In the genomic region with DNA sequence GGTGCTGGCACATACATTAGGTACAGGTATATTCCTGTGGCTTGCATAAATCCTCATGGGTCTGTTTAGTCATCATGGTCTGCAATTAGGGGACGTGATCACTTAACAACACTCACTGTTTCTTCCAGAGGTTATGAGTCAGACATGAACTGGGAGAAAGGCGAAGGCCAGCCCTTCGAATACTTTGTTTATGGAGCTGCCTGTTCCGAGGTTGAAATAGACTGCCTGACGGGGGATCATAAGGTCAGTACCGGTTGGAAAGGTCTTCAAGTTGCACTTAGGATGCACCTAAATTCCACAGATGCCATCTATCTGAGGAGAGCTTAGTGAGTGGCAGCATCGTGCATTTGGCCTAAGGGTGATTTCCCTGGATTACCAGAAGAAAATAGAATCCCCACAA, we compare ENCODE assay signal across 1 cellular context.
TF ChIP-seq lines count a peak whose summit lies in the region.

No MANE protein-coding gene starts in this region.

TF ChIP-seq in HCT116, 20 proteins besides CTCF, POLR2A, EP300 and RAD21 (continued from another document):
- TF ChIP-seq CEBPB (IDR thresholded peaks at IDR 0.05; ENCODE audit: low read depth) = peak; percentile 57; the same call in 1 of the 2 replicates
- TF ChIP-seq ATF3 (IDR thresholded peaks at IDR 0.05) = no peak
- TF ChIP-seq TCF7L2 (IDR thresholded peaks at IDR 0.05; ENCODE audit: borderline replicate concordance, extremely low read depth, insufficient read depth, insufficient read length) = no peak
- TF ChIP-seq, protein P1, sequence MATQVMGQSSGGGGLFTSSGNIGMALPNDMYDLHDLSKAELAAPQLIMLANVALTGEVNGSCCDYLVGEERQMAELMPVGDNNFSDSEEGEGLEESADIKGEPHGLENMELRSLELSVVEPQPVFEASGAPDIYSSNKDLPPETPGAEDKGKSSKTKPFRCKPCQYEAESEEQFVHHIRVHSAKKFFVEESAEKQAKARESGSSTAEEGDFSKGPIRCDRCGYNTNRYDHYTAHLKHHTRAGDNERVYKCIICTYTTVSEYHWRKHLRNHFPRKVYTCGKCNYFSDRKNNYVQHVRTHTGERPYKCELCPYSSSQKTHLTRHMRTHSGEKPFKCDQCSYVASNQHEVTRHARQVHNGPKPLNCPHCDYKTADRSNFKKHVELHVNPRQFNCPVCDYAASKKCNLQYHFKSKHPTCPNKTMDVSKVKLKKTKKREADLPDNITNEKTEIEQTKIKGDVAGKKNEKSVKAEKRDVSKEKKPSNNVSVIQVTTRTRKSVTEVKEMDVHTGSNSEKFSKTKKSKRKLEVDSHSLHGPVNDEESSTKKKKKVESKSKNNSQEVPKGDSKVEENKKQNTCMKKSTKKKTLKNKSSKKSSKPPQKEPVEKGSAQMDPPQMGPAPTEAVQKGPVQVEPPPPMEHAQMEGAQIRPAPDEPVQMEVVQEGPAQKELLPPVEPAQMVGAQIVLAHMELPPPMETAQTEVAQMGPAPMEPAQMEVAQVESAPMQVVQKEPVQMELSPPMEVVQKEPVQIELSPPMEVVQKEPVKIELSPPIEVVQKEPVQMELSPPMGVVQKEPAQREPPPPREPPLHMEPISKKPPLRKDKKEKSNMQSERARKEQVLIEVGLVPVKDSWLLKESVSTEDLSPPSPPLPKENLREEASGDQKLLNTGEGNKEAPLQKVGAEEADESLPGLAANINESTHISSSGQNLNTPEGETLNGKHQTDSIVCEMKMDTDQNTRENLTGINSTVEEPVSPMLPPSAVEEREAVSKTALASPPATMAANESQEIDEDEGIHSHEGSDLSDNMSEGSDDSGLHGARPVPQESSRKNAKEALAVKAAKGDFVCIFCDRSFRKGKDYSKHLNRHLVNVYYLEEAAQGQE (IDR thresholded peaks at IDR 0.05; ENCODE audit: low read depth) = no peak
- TF ChIP-seq YY1 (IDR thresholded peaks at IDR 0.05; ENCODE audit: extremely low read depth, insufficient replicate concordance, low read depth, low read length) = no peak
- TF ChIP-seq EZH2 (IDR thresholded peaks at IDR 0.05) = no peak
- peak; percentile 71 for TF ChIP-seq FOSL1 (IDR thresholded peaks at IDR 0.05; ENCODE audit: low read depth)
- peak; percentile 50; the same call in 1 of the 2 replicates for TF ChIP-seq MAX (IDR thresholded peaks at IDR 0.05)
- TF ChIP-seq EGR1 (IDR thresholded peaks at IDR 0.05; ENCODE audit: low read depth) = no peak
- no peak for TF ChIP-seq ZNF274 (IDR thresholded peaks at IDR 0.05; ENCODE audit: low read depth, low read length)
- no peak for TF ChIP-seq CBX3 (IDR thresholded peaks at IDR 0.05; ENCODE audit: low read depth)
- no peak for TF ChIP-seq POLR2AphosphoS5 (IDR thresholded peaks at IDR 0.05; ENCODE audit: low read depth, low read length)
- no peak for TF ChIP-seq SRF (IDR thresholded peaks at IDR 0.05; ENCODE audit: low read depth)
